ENCODE assay signal across 8 cellular contexts in genomic region chr12:131923260-131923659, GRCh38. TPM values are rescaled to one million over a fixed set of nuclear protein-coding genes. Genes with fewer than 3 reads are reported as not detected.
DNase-seq lines count a peak whose midpoint lies in the region; ATAC-seq and TF ChIP-seq lines count a peak whose summit lies in the region.

No MANE protein-coding gene starts in this region.

- H3K4me1 Mint-ChIP-seq in naive B cell, result peaks cover 24 to 40% (median 40%) of the 10 kb centered on the region in 3 donors

- peaks cover 0 to 2% (median 0%) of the 10 kb centered on the region in 7 donors for H3K9me3 Mint-ChIP-seq in naive B cell

- H3K27ac ChIP-seq in coronary artery, result no peak overlapping the region

- peak; percentile 73 for ATAC-seq in GM18868 (IDR thresholded peaks at IDR 0.05; ENCODE audit: unreplicated experiment)
- peak; percentile 66 for ATAC-seq in GM21717 (IDR thresholded peaks at IDR 0.05; ENCODE audit: unreplicated experiment)
- peak; percentile 88 for ATAC-seq in HG03342 (IDR thresholded peaks at IDR 0.05; ENCODE audit: unreplicated experiment)
- ATAC-seq in naive B cell (ENCODE audit: low read depth in 2 of 2), result peak; percentile 85 to 88

- peaks cover 4% of the 10 kb centered on the region for H3K36me3 ChIP-seq in HAP-1 (replicated peaks)

- in situ Hi-C loops in HAP-1 (cut with MboI; ENCODE audit: low sequenced_read_pairs), result no loop called here

- no peaks in the 10 kb centered on the region; the same call in 1 of the 2 replicates for H3K4me1 ChIP-seq in HAP-1

- H3K36me3 Mint-ChIP-seq in naive B cell, result no peaks in the 10 kb centered on the region

- no peaks in the 10 kb centered on the region for H3K27me3 Mint-ChIP-seq in naive B cell

- H3K4me3 ChIP-seq in HAP-1 (no peak overlapping the region), coronary artery (no peak overlapping the region)

- H3K9me3 ChIP-seq in HAP-1, result no peaks in the 10 kb centered on the region

- DNase-seq in naive B cell, result peak; percentile 82
- DNase-seq in NCI-H2029 treated with DMSO at 0.1 percent for 48 hours (lab: John Stamatoyannopoulos, UW), result no peak
- no peak for DNase-seq in HAP-1 (ENCODE audit: low spot score in 2 of 2)
- no peak for DNase-seq in coronary artery (ENCODE audit: low spot score)
- no peak for DNase-seq in activated CD4-positive, CD25-positive, alpha-beta regulatory T cell treated with anti-CD3 and anti-CD28 coated beads, Interleukin-2, amount 50 U/mL, for 72 hours

- TF ChIP-seq CTCF in coronary artery (IDR thresholded peaks at IDR 0.05), result no peak

- peak overlapping the region; percentile 67 to 94 (median 87) for H3K27ac Mint-ChIP-seq in naive B cell

- peak overlapping the region in 7 of 8 donors; percentile 62 to 90 (median 69) for H3K4me3 Mint-ChIP-seq in naive B cell

- no peaks in the 10 kb centered on the region for H3K27me3 ChIP-seq in HAP-1 (ENCODE audit: low read depth)

RNA-seq across cellular contexts. Expression of gene PUS1, which starts 5.8 kb away (rescaled TPM):
- 10 to 100 TPM in 5 of 6 donors, 1 to 10 TPM in 1; 9.7 to 43.2 (median 22.5) TPM for polyA plus RNA-seq in naive B cell (ENCODE audit: low read depth in 6 of 6)

RNA-seq across cellular contexts. Expression of gene EP400, which starts 26.5 kb away (rescaled TPM):
- 10 to 100 TPM in 1 of 6 donors, 1 to 10 TPM in 5; 5.8 to 11.7 (median 6.4) TPM for polyA plus RNA-seq in naive B cell (ENCODE audit: low read depth in 6 of 6)

RNA-seq across cellular contexts. Expression of gene ULK1, which starts 28.8 kb away (rescaled TPM):
- 1 to 10 TPM in 1 of 6 donors, under 1 TPM in 5; 0.22 to 2.1 (median 0.73) TPM for polyA plus RNA-seq in naive B cell (ENCODE audit: low read depth in 6 of 6)
